ENCODE assay signal across 12 cellular contexts in the genomic region with DNA sequence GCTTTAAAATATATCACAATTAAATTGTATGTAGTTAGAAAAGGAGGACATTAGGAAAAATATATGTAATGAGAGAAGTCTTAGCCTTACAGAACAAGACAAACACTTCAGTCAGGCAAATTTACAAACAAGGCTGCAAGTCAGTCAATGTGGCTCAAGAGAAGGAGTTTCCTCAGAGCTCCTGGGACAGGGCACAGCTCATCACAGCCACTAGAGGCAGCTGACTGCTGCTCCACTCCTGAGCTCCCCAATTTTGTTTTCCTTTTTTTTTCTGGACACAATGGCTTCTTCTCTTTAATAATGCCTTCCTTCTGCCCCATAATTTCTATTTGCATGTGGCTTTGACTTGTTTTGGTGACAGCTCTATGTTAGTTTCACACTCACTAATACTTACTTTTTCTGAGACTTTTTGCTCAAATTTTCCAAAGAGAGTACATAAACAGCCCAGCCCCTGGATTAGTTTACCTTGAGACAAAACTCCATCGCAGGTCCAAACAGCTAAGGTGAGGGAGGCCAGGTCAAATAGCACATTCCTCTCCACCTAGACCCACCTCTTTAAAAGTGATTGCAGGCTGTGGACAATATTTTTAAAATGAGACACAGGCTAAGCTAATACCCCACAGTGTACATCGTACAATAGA.
DNase-seq lines count a peak whose midpoint lies in the region; ATAC-seq and TF ChIP-seq lines count a peak whose summit lies in the region.
"Had no signal": no experiment of that assay in that cellular context is flagged by ENCODE, and none has a peak within 500 bp of the region (broad histone marks: within the 10 kb centered on the region; RNA-seq: fewer than 3 reads in every experiment).

No MANE protein-coding gene starts in this region.

- intact Hi-C loops in CD4-positive, alpha-beta T cell (cut with DNase I, micrococcal nuclease), result no loop called here

- no peaks in the 10 kb centered on the region for H3K9me3 ChIP-seq in CD4-positive, alpha-beta T cell (ENCODE audit: control insufficient read depth, low read length)
- H3K9me3 ChIP-seq: neutrophil had no signal

- CTCF ChIA-PET in CD4-positive, alpha-beta T cell (lab: Charles Lee), result no interaction called here

- H3K9me3 Mint-ChIP-seq in type B pancreatic cell, result no peaks in the 10 kb centered on the region
- peaks cover 3% of the 10 kb centered on the region for H3K9me3 Mint-ChIP-seq in CD4-positive, alpha-beta T cell

- DNase-seq in SKM-1 treated with dmso at 0.1 percent for 144 hours (lab: John Stamatoyannopoulos, UW; ENCODE audit: unreplicated experiment) (peak; percentile 18), SKM-1 (lab: John Stamatoyannopoulos, UW; ENCODE audit: unreplicated experiment) (no peak), OCI-M1 (lab: John Stamatoyannopoulos, UW) (peak; percentile 40), foreskin fibroblast (peak in 1 of 2 donors; percentile 41), type B pancreatic cell (ENCODE audit: extremely low spot score, unreplicated experiment) (no peak)
- no peak for DNase-seq in CD4-positive, alpha-beta T cell
- DNase-seq: activated CD4-positive, alpha-beta T cell treated with anti-CD3 and anti-CD28 coated beads, Interleukin-2, amount 10 ng/mL, durations not matched to agents 24 days and 14 days; CD8-positive, alpha-beta memory T cell; NCI-H1930 had no signal

- TF ChIP-seq CTCF in foreskin fibroblast (IDR thresholded peaks at IDR 0.05; ENCODE audit: low read depth, low read length), result peak; percentile 61
- TF ChIP-seq CTCF in type B pancreatic cell (conservative IDR thresholded peaks at IDR 0.05), result peak; percentile 73
- no peak for TF ChIP-seq CTCF in CD4-positive, alpha-beta T cell (IDR thresholded peaks at IDR 0.05)

- no peaks in the 10 kb centered on the region for H3K27me3 ChIP-seq in CD4-positive, alpha-beta T cell (ENCODE audit: control insufficient read depth, insufficient read depth, low read length)
- H3K27me3 ChIP-seq: neutrophil had no signal

- no peak for ATAC-seq in CD4-positive, alpha-beta T cell (ENCODE audit: poor library complexity)
- no peak for ATAC-seq in GM18867 (IDR thresholded peaks at IDR 0.05; ENCODE audit: unreplicated experiment)
- ATAC-seq in HG02623 (IDR thresholded peaks at IDR 0.05; ENCODE audit: unreplicated experiment), result no peak

- H3K4me3 ChIP-seq in foreskin fibroblast (ENCODE audit: low read depth in 1 of 2, low read length in 2 of 2), result no peak overlapping the region

- H3K36me3 Mint-ChIP-seq in type B pancreatic cell, result no peaks in the 10 kb centered on the region
- H3K36me3 Mint-ChIP-seq in CD4-positive, alpha-beta T cell (ENCODE audit: low read depth), result no peaks in the 10 kb centered on the region
- H3K36me3 Mint-ChIP-seq: CD8-positive, alpha-beta memory T cell had no signal

- no peaks in the 10 kb centered on the region for H3K4me1 Mint-ChIP-seq in type B pancreatic cell (ENCODE audit: unreplicated experiment)
- no peaks in the 10 kb centered on the region for H3K4me1 Mint-ChIP-seq in CD4-positive, alpha-beta T cell (ENCODE audit: low read depth)
- H3K4me1 Mint-ChIP-seq: activated CD4-positive, alpha-beta T cell treated with anti-CD3 and anti-CD28 coated beads, Interleukin-2, amount 10 ng/mL, durations not matched to agents 24 days and 14 days; CD8-positive, alpha-beta memory T cell had no signal

- POLR2A ChIA-PET in CD4-positive, alpha-beta T cell (lab: Charles Lee), result no interaction called here

- H3K4me3 Mint-ChIP-seq in type B pancreatic cell, result no peak overlapping the region
- H3K4me3 Mint-ChIP-seq in CD4-positive, alpha-beta T cell, result no peak overlapping the region
- H3K4me3 Mint-ChIP-seq: activated CD4-positive, alpha-beta T cell treated with anti-CD3 and anti-CD28 coated beads, Interleukin-2, amount 10 ng/mL, durations not matched to agents 24 days and 14 days; CD8-positive, alpha-beta memory T cell had no signal

- H3K27ac ChIP-seq in CD4-positive, alpha-beta T cell (ENCODE audit: low read depth, low read length), result no peak overlapping the region
- H3K27ac ChIP-seq: neutrophil had no signal

- no peaks in the 10 kb centered on the region for H3K27me3 Mint-ChIP-seq in type B pancreatic cell
- no peaks in the 10 kb centered on the region for H3K27me3 Mint-ChIP-seq in CD4-positive, alpha-beta T cell
- H3K27me3 Mint-ChIP-seq: activated CD4-positive, alpha-beta T cell treated with anti-CD3 and anti-CD28 coated beads, Interleukin-2, amount 10 ng/mL, durations not matched to agents 24 days and 14 days; CD8-positive, alpha-beta memory T cell had no signal

- H3K27ac Mint-ChIP-seq in type B pancreatic cell, result no peak overlapping the region
- H3K27ac Mint-ChIP-seq in CD4-positive, alpha-beta T cell, result no peak overlapping the region
- H3K27ac Mint-ChIP-seq: activated CD4-positive, alpha-beta T cell treated with anti-CD3 and anti-CD28 coated beads, Interleukin-2, amount 10 ng/mL, durations not matched to agents 24 days and 14 days had no signal

Comparison
In these comparisons a context has a peak if more than half of its experiments do, and no peak if none do; other contexts are left out.
1. DNase-seq: peak in SKM-1 treated with dmso at 0.1 percent for 144 hours (single experiment) and OCI-M1 (single experiment); none in SKM-1 (single experiment), type B pancreatic cell (single experiment) and CD4-positive, alpha-beta T cell (0 of 10).